In the genomic region with DNA sequence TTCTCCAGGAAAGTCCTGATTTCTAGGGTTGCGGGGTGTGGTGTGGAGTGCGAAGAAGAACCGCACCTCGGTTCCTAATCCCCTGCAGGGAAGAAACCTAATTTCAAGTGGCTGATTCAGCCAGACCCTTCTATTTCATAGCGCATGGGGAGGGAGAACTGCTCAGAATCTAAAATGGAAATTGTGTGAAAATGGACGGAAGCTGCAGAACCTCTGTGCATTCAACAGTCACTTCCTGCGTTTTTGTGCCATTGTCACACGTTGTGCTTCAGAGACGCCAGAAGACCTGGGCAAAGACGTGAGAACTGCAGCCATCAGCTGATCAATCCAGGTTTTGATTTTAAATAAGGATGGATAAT, we compare ENCODE assay signal across 9 cellular contexts. TPM values are rescaled to one million over a fixed set of nuclear protein-coding genes. Genes with fewer than 3 reads are reported as not detected.
DNase-seq lines count a peak whose midpoint lies in the region; ATAC-seq, FAIRE-seq and TF ChIP-seq lines count a peak whose summit lies in the region.
"Had no signal": no experiment of that assay in that cellular context is flagged by ENCODE, and none has a peak within 500 bp of the region (broad histone marks: within the 10 kb centered on the region; RNA-seq: fewer than 3 reads in every experiment).

No MANE protein-coding gene starts in this region.

- no peak for FAIRE-seq in HepG2 (lab: Jason Lieb, UNC)

- no peak overlapping the region for H2AFZ ChIP-seq in ACC112 (ENCODE audit: low read length, unreplicated experiment)
- H2AFZ ChIP-seq in HepG2 (ENCODE audit: low read length): no peak overlapping the region

- BruUV-seq in HepG2 (replicated peaks; lab: Mats Ljungman, UMichigan): no TSS peak

- TF ChIP-seq EP300 in HepG2 (IDR thresholded peaks at IDR 0.05; ENCODE audit: low read depth in 2 of 2, low read length in 2 of 2) (no peak), HepG2 (CRISPR knock-in tag; IDR thresholded peaks at IDR 0.05; ENCODE audit: borderline replicate concordance) (no peak)

- DNase-seq in activated naive CD4-positive, alpha-beta T cell treated with anti-CD3 and anti-CD28 coated beads, Interleukin-2, amount 50 U/mL, for 16 hours: peak; percentile 30
- DNase-seq in HepG2 (ENCODE audit: low spot score) (no peak), cerebellar nuclear complex (lab: John Stamatoyannopoulos, UW) (no peak), NCI-H2171 treated with DMSO at 0.1 percent for 48 hours (lab: John Stamatoyannopoulos, UW) (no peak)

- H3K27ac ChIP-seq in ACC112 (ENCODE audit: low read depth, low read length) (no peak overlapping the region), HUES6 (ENCODE audit: low read depth, low read length) (no peak overlapping the region), HepG2 (ENCODE audit: extremely low read length, insufficient read depth, low read length) (no peak overlapping the region), stomach smooth muscle (ENCODE audit: low read length) (no peak overlapping the region)
- H3K27ac ChIP-seq: epithelial cell of prostate had no signal

- H3K79me2 ChIP-seq in ACC112 (ENCODE audit: control insufficient read depth, insufficient read depth, low read length, unreplicated experiment): no peaks in the 10 kb centered on the region
- no peaks in the 10 kb centered on the region for H3K79me2 ChIP-seq in HepG2 (ENCODE audit: insufficient read depth, low read length)

- no peak overlapping the region for H3K9ac ChIP-seq in HUES6 (ENCODE audit: low read length)
- no peak overlapping the region for H3K9ac ChIP-seq in HepG2 (ENCODE audit: insufficient read depth, low read depth, low read length)
- H3K9ac ChIP-seq in stomach smooth muscle (ENCODE audit: low read length in 2 of 2): peak overlapping the region in 1 of 2 donors; percentile 58

- H3K4me3 ChIP-seq in ACC112 (ENCODE audit: low read depth, low read length) (peak overlapping the region; percentile 75), HUES6 (ENCODE audit: low read depth, low read length) (peak overlapping the region; percentile 63), HepG2 (replicated peaks in 1 of 3; ENCODE audit: insufficient read depth in 1 of 3, low read depth in 2 of 3, low read length in 3 of 3) (peak overlapping the region in 1 of 3 experiments; percentile 72; a peak in 3 of 6 replicates), stomach smooth muscle (ENCODE audit: low read length in 2 of 2) (peak overlapping the region; percentile 79 to 81)

- no peaks in the 10 kb centered on the region for H4K20me1 ChIP-seq in HepG2 (ENCODE audit: insufficient read depth, low read length)

- no peak for TF ChIP-seq RAD21 in HepG2 (CRISPR knock-in tag; IDR thresholded peaks at IDR 0.05)

- ATAC-seq in GM19035 (IDR thresholded peaks at IDR 0.05; ENCODE audit: unreplicated experiment) (peak; percentile 26), HepG2 (no peak)

- H3K4me2 ChIP-seq in HepG2 (ENCODE audit: low read depth, low read length): peak overlapping the region; percentile 75

- H3K27me3 ChIP-seq in ACC112 (ENCODE audit: insufficient read depth, low read length) (peaks cover 82% of the 10 kb centered on the region), HUES6 (ENCODE audit: control insufficient read depth, insufficient read depth, low read length) (peaks cover 81% of the 10 kb centered on the region), HepG2 (ENCODE audit: control insufficient read depth in 1 of 2, insufficient read depth in 2 of 2, low read length in 2 of 2) (peaks cover 1 to 44% of the 10 kb centered on the region in 2 experiments; a peak in 3 of 5 replicates), stomach smooth muscle (ENCODE audit: control insufficient read depth in 1 of 2, insufficient read depth in 2 of 2, low read length in 2 of 2) (peaks cover 20 to 26% of the 10 kb centered on the region in 2 donors)

- TF ChIP-seq CTCF in HepG2 (CRISPR knock-in tag; IDR thresholded peaks at IDR 0.05): 0 out of 2 replicates have a peak, but pooled peaks have one; percentile 0

- H3K9me3 ChIP-seq in HUES6 (ENCODE audit: control insufficient read depth, insufficient read depth, low read depth, low read length): no peaks in the 10 kb centered on the region
- H3K9me3 ChIP-seq in HepG2 (ENCODE audit: low read length): no peaks in the 10 kb centered on the region
- no peaks in the 10 kb centered on the region for H3K9me3 ChIP-seq in stomach smooth muscle (ENCODE audit: control insufficient read depth in 2 of 2, low read length in 2 of 2)

- 35% methylated on average over 10 of the region's 10 CpGs for WGBS in HepG2 (ENCODE audit: low lambda C conversion rate)

- intact Hi-C loops in HepG2 (cut with micrococcal nuclease; ENCODE audit: unreplicated experiment): loop anchor here (2.0 kb wide), 1 partner anchor 19 kb away; the partner anchor contains the start of gene SPICE1

- H3K4me1 ChIP-seq in ACC112 (ENCODE audit: control insufficient read depth, insufficient read depth, low read length, unreplicated experiment): no peaks in the 10 kb centered on the region
- peaks cover 9% of the 10 kb centered on the region; the same call in 1 of the 2 replicates for H3K4me1 ChIP-seq in HUES6 (ENCODE audit: control insufficient read depth, insufficient read depth, low read length)
- peaks cover 16% of the 10 kb centered on the region for H3K4me1 ChIP-seq in HepG2 (ENCODE audit: insufficient read depth, low read length)
- H3K4me1 ChIP-seq in stomach smooth muscle (ENCODE audit: control insufficient read depth, insufficient read depth, low read length): peaks cover 9% of the 10 kb centered on the region

- H3K36me3 ChIP-seq in ACC112 (ENCODE audit: insufficient read depth, low read length) (no peaks in the 10 kb centered on the region), HUES6 (ENCODE audit: control insufficient read depth, insufficient read depth, low read length) (no peaks in the 10 kb centered on the region), HepG2 (replicated peaks in 1 of 2; ENCODE audit: control insufficient read depth in 1 of 2, insufficient read depth in 2 of 2, low read length in 2 of 2) (no peaks in the 10 kb centered on the region), stomach smooth muscle (ENCODE audit: control insufficient read depth in 2 of 2, insufficient read depth in 2 of 2, low read length in 2 of 2) (no peaks in the 10 kb centered on the region)

- TF ChIP-seq POLR2A in HepG2 (IDR thresholded peaks at IDR 0.05; ENCODE audit: insufficient read depth in 1 of 2, low read depth in 2 of 2, low read length in 2 of 2): no peak

- in situ Hi-C loops in HepG2 (cut with HindIII; ENCODE audit: extremely low pct_ligation_motif_present, low pct_unique_long_range_greater_than_20kb): no loop called here

- CTCF ChIA-PET in HepG2 (lab: Yijun Ruan, JAX; ENCODE audit: low intra/inter-chr PET ratio, low total read pairs): no interaction called here

- POLR2A ChIA-PET in HepG2 (lab: Yijun Ruan, JAX): no interaction called here

RNA-seq across cellular contexts. Expression of gene SIDT1, which starts 1.2 kb away (rescaled TPM):
- 0.07 TPM in 1 of 2 replicates, not detected in the other for total RNA-seq in HepG2 (2016; rRNA removed; fragmentation: Illumina TruSeq; extraction: Trizol)
- total RNA-seq in HepG2 (2016; cell fraction: cytosol; rRNA removed; fragmentation: Illumina TruSeq; extraction: Trizol; ENCODE audit: low read depth): not detected in 2 replicates
- 0.13 and 0.22 TPM in 2 replicates for total RNA-seq in HepG2 (2016; cell fraction: insoluble cytoplasmic fraction; rRNA removed; fragmentation: Illumina TruSeq; extraction: Trizol)
- total RNA-seq in HepG2 (2016; cell fraction: membrane; rRNA removed; fragmentation: Illumina TruSeq; extraction: Trizol): not detected in 2 replicates
- 0.19 and 0.37 TPM in 2 replicates for total RNA-seq in HepG2 (2016; cell fraction: nucleus; rRNA removed; fragmentation: Illumina TruSeq; extraction: Trizol)
- polyA plus RNA-seq in HepG2 (2011; rRNA removed): 0.07 TPM in 1 of 2 replicates, not detected in the other
- polyA plus RNA-seq in HepG2 (2011; cell fraction: cytosol; rRNA removed): 0.04 and 0.05 TPM in 2 replicates
- 0.05 and 0.32 TPM in 2 replicates for polyA plus RNA-seq in HepG2 (2011; cell fraction: nucleus; rRNA removed)
- polyA plus RNA-seq in HepG2 (2012): 0.03 TPM in 1 of 2 replicates, not detected in the other
- not detected in 2 replicates for polyA plus RNA-seq in HepG2 (2016; cell fraction: cytosol; fragmentation: Illumina TruSeq; extraction: Trizol; ENCODE audit: low read depth)
- polyA plus RNA-seq in HepG2 (2016; cell fraction: insoluble cytoplasmic fraction; fragmentation: Illumina TruSeq; extraction: Trizol; ENCODE audit: low read depth): not detected in 2 replicates
- polyA plus RNA-seq in HepG2 (2016; cell fraction: membrane; fragmentation: Illumina TruSeq; extraction: Trizol; ENCODE audit: low read depth): not detected in 2 replicates
- 1.4 TPM in 1 of 2 replicates, not detected in the other for polyA plus RNA-seq in HepG2 (2016; cell fraction: nucleus; fragmentation: Illumina TruSeq; extraction: Trizol; ENCODE audit: insufficient read depth, low read depth)
- polyA minus RNA-seq in HepG2 (2011; rRNA and poly(A)+ RNA removed; ENCODE audit: low replicate concordance): 1.4 TPM in 1 of 2 replicates, not detected in the other
- polyA minus RNA-seq in HepG2 (2011; cell fraction: cytosol; rRNA and poly(A)+ RNA removed): 0.20 TPM in 1 of 2 replicates, not detected in the other
- polyA minus RNA-seq in HepG2 (2011; cell fraction: nucleus; rRNA and poly(A)+ RNA removed): not detected in 2 replicates

RNA-seq across cellular contexts. Expression of gene SPICE1, which starts 18.6 kb away (rescaled TPM):
- total RNA-seq in HepG2 (2016; rRNA removed; fragmentation: Illumina TruSeq; extraction: Trizol): 11.8 and 11.9 TPM in 2 replicates
- 21.2 and 21.9 TPM in 2 replicates for total RNA-seq in HepG2 (2016; cell fraction: cytosol; rRNA removed; fragmentation: Illumina TruSeq; extraction: Trizol; ENCODE audit: low read depth)
- 10.0 and 10.2 TPM in 2 replicates for total RNA-seq in HepG2 (2016; cell fraction: insoluble cytoplasmic fraction; rRNA removed; fragmentation: Illumina TruSeq; extraction: Trizol)
- 6.4 and 7.6 TPM in 2 replicates for total RNA-seq in HepG2 (2016; cell fraction: membrane; rRNA removed; fragmentation: Illumina TruSeq; extraction: Trizol)
- total RNA-seq in HepG2 (2016; cell fraction: nucleus; rRNA removed; fragmentation: Illumina TruSeq; extraction: Trizol): 21.7 and 24.8 TPM in 2 replicates
- polyA plus RNA-seq in HepG2 (2011; rRNA removed): 2.4 and 2.8 TPM in 2 replicates
- 1.3 TPM in 2 replicates for polyA plus RNA-seq in HepG2 (2011; cell fraction: cytosol; rRNA removed)
- polyA plus RNA-seq in HepG2 (2011; cell fraction: nucleus; rRNA removed): 6.3 and 6.5 TPM in 2 replicates
- 1.8 and 2.8 TPM in 2 replicates for polyA plus RNA-seq in HepG2 (2012)
- polyA plus RNA-seq in HepG2 (2016; cell fraction: cytosol; fragmentation: Illumina TruSeq; extraction: Trizol; ENCODE audit: low read depth): 0.20 and 0.35 TPM in 2 replicates
- 5.4 and 7.2 TPM in 2 replicates for polyA plus RNA-seq in HepG2 (2016; cell fraction: insoluble cytoplasmic fraction; fragmentation: Illumina TruSeq; extraction: Trizol; ENCODE audit: low read depth)
- 0.58 and 0.80 TPM in 2 replicates for polyA plus RNA-seq in HepG2 (2016; cell fraction: membrane; fragmentation: Illumina TruSeq; extraction: Trizol; ENCODE audit: low read depth)
- polyA plus RNA-seq in HepG2 (2016; cell fraction: nucleus; fragmentation: Illumina TruSeq; extraction: Trizol; ENCODE audit: insufficient read depth, low read depth): 11.1 and 14.6 TPM in 2 replicates
- 2.4 and 6.1 TPM in 2 replicates for polyA minus RNA-seq in HepG2 (2011; rRNA and poly(A)+ RNA removed; ENCODE audit: low replicate concordance)
- 3.6 and 4.1 TPM in 2 replicates for polyA minus RNA-seq in HepG2 (2011; cell fraction: cytosol; rRNA and poly(A)+ RNA removed)
- polyA minus RNA-seq in HepG2 (2011; cell fraction: nucleus; rRNA and poly(A)+ RNA removed): 39.5 and 51.1 TPM in 2 replicates
